Comparison of ENCODE assay signal across 8 cellular contexts in genomic region chr3:142888484-142889262, GRCh38. TPM values are rescaled to one million over a fixed set of nuclear protein-coding genes. Genes with fewer than 3 reads are reported as not detected.
DNase-seq lines count a peak whose midpoint lies in the region; ATAC-seq and TF ChIP-seq lines count a peak whose summit lies in the region.

A gene with protein sequence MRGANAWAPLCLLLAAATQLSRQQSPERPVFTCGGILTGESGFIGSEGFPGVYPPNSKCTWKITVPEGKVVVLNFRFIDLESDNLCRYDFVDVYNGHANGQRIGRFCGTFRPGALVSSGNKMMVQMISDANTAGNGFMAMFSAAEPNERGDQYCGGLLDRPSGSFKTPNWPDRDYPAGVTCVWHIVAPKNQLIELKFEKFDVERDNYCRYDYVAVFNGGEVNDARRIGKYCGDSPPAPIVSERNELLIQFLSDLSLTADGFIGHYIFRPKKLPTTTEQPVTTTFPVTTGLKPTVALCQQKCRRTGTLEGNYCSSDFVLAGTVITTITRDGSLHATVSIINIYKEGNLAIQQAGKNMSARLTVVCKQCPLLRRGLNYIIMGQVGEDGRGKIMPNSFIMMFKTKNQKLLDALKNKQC (minus strand): TSS chr3:142889083. CDS start chr3:142888896, 187 bp downstream.

- no peak within 1 kb of the TSS for H2BK120ac ChIP-seq in H9 (ENCODE audit: low read depth, low read length, poor library complexity, severe bottlenecking)

- DNase-seq in CD4-positive, alpha-beta T cell, result no peak
- DNase-seq in H9 (peak; percentile 75), OCI-M2 (lab: John Stamatoyannopoulos, UW; ENCODE audit: unreplicated experiment) (peak; percentile 8), MCF 10A (ENCODE audit: unreplicated experiment) (peak; percentile 16), immature natural killer cell (no peak), smooth muscle cell (lab: John Stamatoyannopoulos, UW; ENCODE audit: unreplicated experiment) (peak; percentile 55), activated gamma-delta T cell treated with Interleukin-2 at 50 U/mL for 16 hours (no peak)

- WGBS in H9 (ENCODE audit: extremely low coverage, insufficient read length, low lambda C conversion rate), result no CpG with 5 or more reads among the region's 80 CpGs
- under 1% methylated on average over 68 of the region's 80 CpGs for whole genome bisulfite sequencing in smooth muscle cell (ENCODE audit: low lambda C conversion rate)

- BruUV-seq in MCF 10A (replicated peaks; lab: Mats Ljungman, UMichigan), result no TSS peak

- no peak within 1 kb of the TSS for H4K8ac ChIP-seq in H9 (replicated peaks; ENCODE audit: insufficient read length, low read depth, low read length)

- H3K4me2 ChIP-seq in H9 (ENCODE audit: insufficient read depth, insufficient read length, low read length), result peak within 1 kb of the TSS; percentile 67
- peak within 1 kb of the TSS; percentile 87 for H3K4me2 ChIP-seq in smooth muscle cell

- H3K36me3 ChIP-seq in smooth muscle cell (ENCODE audit: low read depth), result no peaks in the 10 kb centered on the region

- no peaks in the 10 kb centered on the region for H3K36me3 Mint-ChIP-seq in CD4-positive, alpha-beta T cell (ENCODE audit: low read depth)
- H3K36me3 Mint-ChIP-seq in H9 (ENCODE audit: insufficient read depth in 1 of 3, low read depth in 3 of 3), result peaks cover 0 to 3% (median 0%) of the 10 kb centered on the region in 3 experiments; a peak in 2 of 7 replicates
- no peaks in the 10 kb centered on the region for H3K36me3 Mint-ChIP-seq in MCF 10A (ENCODE audit: insufficient read depth, unreplicated experiment)
- H3K36me3 Mint-ChIP-seq in immature natural killer cell, result no peaks in the 10 kb centered on the region

- H3K27me3 ChIP-seq in CD4-positive, alpha-beta T cell (ENCODE audit: control insufficient read depth, insufficient read depth, low read length), result peaks cover 44% of the 10 kb centered on the region
- H3K27me3 ChIP-seq in H9 (ENCODE audit: insufficient read depth, low read length) (peaks cover 2% of the 10 kb centered on the region; the same call in 1 of the 2 replicates), smooth muscle cell (ENCODE audit: low read depth) (no peaks in the 10 kb centered on the region)

- H2BK20ac ChIP-seq in H9 (ENCODE audit: low read depth, low read length, poor library complexity, severe bottlenecking), result no peak within 1 kb of the TSS

- H3K18ac ChIP-seq in H9 (ENCODE audit: insufficient read length, low read depth, low read length), result peak within 1 kb of the TSS; percentile 65

- H3K79me1 ChIP-seq in H9 (ENCODE audit: insufficient read depth, low read depth, low read length, poor library complexity, severe bottlenecking), result no peaks in the 10 kb centered on the region

- H3T11ph ChIP-seq in H9 (ENCODE audit: low read length), result no peak within 1 kb of the TSS

- peaks cover 11% of the 10 kb centered on the region for H3K4me1 Mint-ChIP-seq in CD4-positive, alpha-beta T cell (ENCODE audit: low read depth)
- H3K4me1 Mint-ChIP-seq in H9 (peaks cover 5 to 14% of the 10 kb centered on the region in 2 experiments), MCF 10A (ENCODE audit: insufficient read depth, unreplicated experiment) (no peaks in the 10 kb centered on the region), immature natural killer cell (peaks cover 3 to 13% of the 10 kb centered on the region in 2 donors)

- TF ChIP-seq CTCF in CD4-positive, alpha-beta T cell (IDR thresholded peaks at IDR 0.05), result no peak
- TF ChIP-seq CTCF in H9 (conservative IDR thresholded peaks at IDR 0.05) (0 out of 3 replicates have a peak, but pooled peaks have one; percentile 18), MCF 10A (IDR thresholded peaks at IDR 0.05; ENCODE audit: unreplicated experiment) (no peak), smooth muscle cell (IDR thresholded peaks at IDR 0.05; ENCODE audit: borderline replicate concordance, insufficient read depth, poor library complexity, severe bottlenecking) (no peak)

- H3K23me2 ChIP-seq in H9 (ENCODE audit: insufficient read length, low read depth, low read length, poor library complexity, severe bottlenecking), result peaks cover 7% of the 10 kb centered on the region

- peaks cover 69% of the 10 kb centered on the region for H3K27me3 Mint-ChIP-seq in CD4-positive, alpha-beta T cell
- peaks cover 25% of the 10 kb centered on the region for H3K27me3 Mint-ChIP-seq in H9 (ENCODE audit: low read depth)
- no peaks in the 10 kb centered on the region for H3K27me3 Mint-ChIP-seq in MCF 10A (ENCODE audit: insufficient read depth, unreplicated experiment)
- H3K27me3 Mint-ChIP-seq in immature natural killer cell (ENCODE audit: low read depth in 3 of 3), result peaks cover 4 to 19% (median 8%) of the 10 kb centered on the region in 3 donors

- POLR2A ChIA-PET in CD4-positive, alpha-beta T cell (lab: Charles Lee), result no interaction called here
- POLR2A ChIA-PET in MCF 10A (lab: Yijun Ruan, JAX), result interaction anchor here (0.8 to 1.1 kb wide), 2 partner anchors 25 to 114 kb away, joined by 3 to 4 read pairs; no protein-coding TSS in a partner anchor

- no peaks in the 10 kb centered on the region; the same call in 1 of the 2 replicates for H3K79me2 ChIP-seq in H9 (ENCODE audit: insufficient read depth, low read length)
- no peaks in the 10 kb centered on the region for H3K79me2 ChIP-seq in smooth muscle cell (ENCODE audit: low read depth)

- H3K4ac ChIP-seq in H9 (ENCODE audit: low read depth, low read length), result no peak within 1 kb of the TSS

- intact Hi-C loops in CD4-positive, alpha-beta T cell (cut with DNase I, micrococcal nuclease), result no loop called here
- intact Hi-C loops in MCF 10A (cut with micrococcal nuclease), result no loop called here

- H3K23ac ChIP-seq in H9 (ENCODE audit: insufficient read length, low read depth, low read length), result no peak within 1 kb of the TSS

- peak within 1 kb of the TSS; percentile 10 for H3K9ac ChIP-seq in H9 (ENCODE audit: extremely low read depth, insufficient read length, low read length)
- H3K9ac ChIP-seq in smooth muscle cell (ENCODE audit: low read depth), result peak within 1 kb of the TSS; percentile 66

- no peak within 1 kb of the TSS for H2AK5ac ChIP-seq in H9 (ENCODE audit: insufficient read length, low read length)

- H4K20me1 ChIP-seq in H9 (ENCODE audit: control insufficient read depth, insufficient read depth, insufficient read length) (no peaks in the 10 kb centered on the region), smooth muscle cell (ENCODE audit: low read depth) (no peaks in the 10 kb centered on the region)

- H4K5ac ChIP-seq in H9 (ENCODE audit: insufficient read length, low read depth, low read length), result no peak within 1 kb of the TSS

- H2AFZ ChIP-seq in H9 (ENCODE audit: low read length) (no peak within 1 kb of the TSS), smooth muscle cell (ENCODE audit: low read depth) (peak within 1 kb of the TSS; percentile 94)

- H3K9me3 ChIP-seq in CD4-positive, alpha-beta T cell (ENCODE audit: control insufficient read depth, low read length), result no peaks in the 10 kb centered on the region
- H3K9me3 ChIP-seq in H9 (ENCODE audit: control insufficient read depth, low read depth, low read length) (no peaks in the 10 kb centered on the region), smooth muscle cell (replicated peaks; ENCODE audit: low read depth) (no peaks in the 10 kb centered on the region)

- H3K56ac ChIP-seq in H9 (ENCODE audit: insufficient read length, low read depth, low read length), result no peak within 1 kb of the TSS

- peaks cover 6% of the 10 kb centered on the region for H3F3A ChIP-seq in smooth muscle cell (ENCODE audit: low read depth)

- peak; percentile 32 for ATAC-seq in CD4-positive, alpha-beta T cell (ENCODE audit: poor library complexity)
- no peak for ATAC-seq in HG03280 (IDR thresholded peaks at IDR 0.05; ENCODE audit: unreplicated experiment)

- no peak within 1 kb of the TSS for H3K27ac Mint-ChIP-seq in CD4-positive, alpha-beta T cell
- H3K27ac Mint-ChIP-seq in H9 (peak within 1 kb of the TSS in 1 of 3 experiments; percentile 84; a peak in 2 of 7 replicates), MCF 10A (ENCODE audit: low read depth, unreplicated experiment) (no peak within 1 kb of the TSS), immature natural killer cell (no peak within 1 kb of the TSS)

- H3K9me3 Mint-ChIP-seq in CD4-positive, alpha-beta T cell, result no peaks in the 10 kb centered on the region
- H3K9me3 Mint-ChIP-seq in H9, result no peaks in the 10 kb centered on the region
- H3K9me3 Mint-ChIP-seq in MCF 10A (ENCODE audit: unreplicated experiment), result no peaks in the 10 kb centered on the region
- peaks cover 0 to 1% (median 0%) of the 10 kb centered on the region in 6 donors for H3K9me3 Mint-ChIP-seq in immature natural killer cell

- CTCF ChIA-PET in CD4-positive, alpha-beta T cell (lab: Charles Lee), result no interaction called here
- CTCF ChIA-PET in MCF 10A (lab: Yijun Ruan, JAX), result interaction anchor here (0.5 to 1.3 kb wide), 6 partner anchors 14 to 487 kb away, joined by 3 read pairs; partner anchors contain the start of gene ATR

- peak within 1 kb of the TSS; percentile 65 for H3K4me3 ChIP-seq in smooth muscle cell

- H3K4me1 ChIP-seq in H9 (ENCODE audit: insufficient read depth, low read length), result no peaks in the 10 kb centered on the region
- peaks cover 12% of the 10 kb centered on the region for H3K4me1 ChIP-seq in smooth muscle cell (ENCODE audit: low read depth)

- H3K27ac ChIP-seq in CD4-positive, alpha-beta T cell (ENCODE audit: low read depth, low read length), result no peak within 1 kb of the TSS
- H3K27ac ChIP-seq in H9 (ENCODE audit: insufficient read length, low read depth, low read length), result no peak within 1 kb of the TSS
- peak within 1 kb of the TSS; percentile 81 for H3K27ac ChIP-seq in smooth muscle cell (ENCODE audit: low read depth)

- peak within 1 kb of the TSS; percentile 71 for H3K4me3 Mint-ChIP-seq in CD4-positive, alpha-beta T cell
- peak within 1 kb of the TSS; percentile 72 to 86 for H3K4me3 Mint-ChIP-seq in H9
- H3K4me3 Mint-ChIP-seq in MCF 10A (ENCODE audit: unreplicated experiment), result peak within 1 kb of the TSS; percentile 75
- peak within 1 kb of the TSS; percentile 15 to 67 (median 55) for H3K4me3 Mint-ChIP-seq in immature natural killer cell

- no peak within 1 kb of the TSS for H2BK15ac ChIP-seq in H9 (ENCODE audit: low read depth, low read length)

- no peak within 1 kb of the TSS for H4K91ac ChIP-seq in H9 (ENCODE audit: insufficient read length, low read depth, low read length)

- no peak within 1 kb of the TSS for H2BK5ac ChIP-seq in H9 (ENCODE audit: insufficient read length, low read length)

- no peak within 1 kb of the TSS for H2BK12ac ChIP-seq in H9 (ENCODE audit: insufficient read length, low read depth, low read length)

- peak within 1 kb of the TSS; percentile 50 for H3K14ac ChIP-seq in H9 (ENCODE audit: insufficient read depth, low read length)

RNA-seq across cellular contexts. Expression of the gene that starts here (rescaled TPM):
- not detected for total RNA-seq in CD4-positive, alpha-beta T cell
- 6.8 and 9.2 TPM in 2 replicates for total RNA-seq in H9 (2021)
- total RNA-seq in MCF 10A (2022), result 3.2 and 3.4 TPM in 2 replicates
- not detected for polyA plus RNA-seq in immature natural killer cell
- total RNA-seq in smooth muscle cell, result 32.5 and 71.3 TPM in 2 replicates
- 46.6 and 80.9 TPM in 2 replicates for polyA plus RNA-seq in smooth muscle cell

Comparison
In these comparisons a context has a peak if more than half of its experiments do, and no peak if none do; other contexts are left out.
1. RNA of the gene that starts here (polyA plus RNA-seq): 46.6 to 80.9 TPM in smooth muscle cell; not detected in immature natural killer cell; every median in the first group is over 10 times any median in the second.
2. Peak in ATAC-seq in CD4-positive, alpha-beta T cell; RNA of the gene not detected or under 1 TPM.
3. DNase-seq: peak in H9 (single experiment), OCI-M2 (single experiment), MCF 10A (single experiment) and smooth muscle cell (single experiment); none in CD4-positive, alpha-beta T cell (0 of 10), immature natural killer cell (0 of 3) and activated gamma-delta T cell treated with Interleukin-2 at 50 U/mL for 16 hours (single experiment).
4. Peak in every context shown above with its lines, with median percentiles within 50 percentile points of each other: H3K4me3 Mint-ChIP-seq.